15 cellular contexts compared by ENCODE assay signal in genomic region chr2:207154556-207155179, GRCh38. TPM values are rescaled to one million over a fixed set of nuclear protein-coding genes. Genes with fewer than 3 reads are reported as not detected.
A peak's percentile ranks its signal among the peaks of the same experiment; 100 is the strongest.
DNase-seq lines count a peak whose midpoint lies in the region; ATAC-seq, FAIRE-seq and TF ChIP-seq lines count a peak whose summit lies in the region.
"Had no signal": no experiment of that assay in that cellular context is flagged by ENCODE, and none has a peak within 500 bp of the region (broad histone marks: within the 10 kb centered on the region; RNA-seq: fewer than 3 reads in every experiment).

No MANE protein-coding gene starts in this region.

- H3K9me3 ChIP-seq in RWPE2 (ENCODE audit: severe bottlenecking) = no peaks in the 10 kb centered on the region
- no peaks in the 10 kb centered on the region for H3K9me3 ChIP-seq in neutrophil
- H3K9me3 ChIP-seq: HAP-1, ovary had no signal

- H3K36me3 ChIP-seq in RWPE2 (ENCODE audit: low read depth) (peaks cover 92% of the 10 kb centered on the region), neutrophil (no peaks in the 10 kb centered on the region)
- H3K36me3 ChIP-seq: HAP-1, ovary had no signal

- no peak for FAIRE-seq in GM12891 (lab: Jason Lieb, UNC)

- no peak for TF ChIP-seq POLR2A in GM12891 (IDR thresholded peaks at IDR 0.05; ENCODE audit: low read depth, low read length)

- H3K4me3 ChIP-seq in RWPE2 (ENCODE audit: severe bottlenecking) = no peak overlapping the region
- H3K4me3 ChIP-seq in neutrophil (ENCODE audit: low read depth in 1 of 2, low read length in 1 of 2) = peak overlapping the region in 1 of 2 experiments; percentile 12
- H3K4me3 ChIP-seq: HAP-1, ovary had no signal

- no peak for ATAC-seq in RWPE2 (ENCODE audit: low read depth)
- ATAC-seq: left lobe of liver had no signal

- peaks cover 81% of the 10 kb centered on the region for H3K4me1 ChIP-seq in RWPE2 (ENCODE audit: insufficient read depth, poor library complexity, severe bottlenecking)
- H3K4me1 ChIP-seq in neutrophil (ENCODE audit: control insufficient read depth in 1 of 2, insufficient read depth in 1 of 2, low read depth in 1 of 2, low read length in 1 of 2) = peaks cover 99% of the 10 kb centered on the region in 2 experiments

- H3K4me1 Mint-ChIP-seq in CD14-positive monocyte = peaks cover 94% of the 10 kb centered on the region

- H3K27ac Mint-ChIP-seq in CD14-positive monocyte = peak overlapping the region; percentile 21 to 79 (median 65)

- DNase-seq in CD14-positive monocyte (ENCODE audit: low spot score) (no peak), RWPE2 (ENCODE audit: low spot score) (no peak), epithelial cell of prostate (ENCODE audit: low read depth, low spot score) (no peak), NCI-H187 treated with DMSO at 0.1 percent for 48 hours (lab: John Stamatoyannopoulos, UW) (no peak), GM12891 (ENCODE audit: insufficient read length, low spot score) (no peak), NCI-H2171 (lab: John Stamatoyannopoulos, UW) (no peak), ureter (ENCODE audit: low spot score) (no peak)
- DNase-seq: NCI-H1092 treated with DMSO at 0.1 percent for 48 hours; NCI-H524; ovary; stimulated activated CD8-positive, alpha-beta memory T cell treated with anti-CD3 and anti-CD28 coated beads, Interleukin-4, amount 100 ng/mL, for 48 hours had no signal

- H3K27me3 Mint-ChIP-seq in CD14-positive monocyte (ENCODE audit: low read depth in 3 of 3) = peaks cover 0 to 3% (median 0%) of the 10 kb centered on the region in 3 donors

- H3K27ac ChIP-seq in RWPE2 (ENCODE audit: poor library complexity, severe bottlenecking) (peak overlapping the region; percentile 33), epithelial cell of prostate (peak overlapping the region; percentile 29), neutrophil (peak overlapping the region; percentile 80)
- H3K27ac ChIP-seq: ovary, RWPE1 had no signal

- H3K36me3 Mint-ChIP-seq in CD14-positive monocyte = peaks cover 29 to 30% of the 10 kb centered on the region in 2 donors

- peaks cover 0 to 2% (median 0%) of the 10 kb centered on the region in 7 donors for H3K9me3 Mint-ChIP-seq in CD14-positive monocyte

- intact Hi-C loops in CD14-positive monocyte (cut with micrococcal nuclease) = no loop called here

- no peak for TF ChIP-seq CTCF in CD14-positive monocyte (IDR thresholded peaks at IDR 0.05)
- TF ChIP-seq CTCF in RWPE2 (IDR thresholded peaks at IDR 0.05; ENCODE audit: poor library complexity, severe bottlenecking) = no peak
- TF ChIP-seq CTCF in neutrophil (IDR thresholded peaks at IDR 0.05) = no peak

- no peaks in the 10 kb centered on the region for H3K27me3 ChIP-seq in RWPE2 (ENCODE audit: insufficient read depth, poor library complexity, severe bottlenecking)
- H3K27me3 ChIP-seq in neutrophil = no peaks in the 10 kb centered on the region
- H3K27me3 ChIP-seq: ovary had no signal

- H3K4me3 Mint-ChIP-seq in CD14-positive monocyte = no peak overlapping the region

TF ChIP-seq in GM12891, 5 proteins besides CTCF, POLR2A, EP300 and RAD21:
- TF ChIP-seq POLR2AphosphoS5 (IDR thresholded peaks at IDR 0.05; ENCODE audit: low read depth, low read length) (no peak), POU2F2 (IDR thresholded peaks at IDR 0.05; ENCODE audit: low read depth, low read length) (no peak), TAF1 (IDR thresholded peaks at IDR 0.05; ENCODE audit: low read depth, low read length) (no peak), PAX5 (IDR thresholded peaks at IDR 0.05; ENCODE audit: insufficient read depth, low read length, severe bottlenecking) (no peak), SPI1 (IDR thresholded peaks at IDR 0.05; ENCODE audit: low read depth, low read length) (no peak)

RNA-seq across cellular contexts. Expression of gene KLF7, which starts 11.1 kb away (rescaled TPM):
- polyA plus RNA-seq in CD14-positive monocyte = 10 to 100 TPM in 1 of 2 donors, 1 to 10 TPM in 1; 9.4 to 10.3 TPM
- polyA plus RNA-seq in GM12891 (2012; ENCODE audit: low read depth, missing spikeins) = 6.7 TPM
- 54.7 TPM for total RNA-seq in ureter

Comparison
In these comparisons a context has a peak if more than half of its experiments do, and no peak if none do; other contexts are left out.
1. H3K27ac ChIP-seq: peak in every context shown above with its lines; median percentile 80 in neutrophil; 33 in RWPE2; 29 in epithelial cell of prostate.